In genomic region chr9:114216976-114217375, GRCh38 we compare ENCODE assay signal across 24 cellular contexts.
"Had no signal": no experiment of that assay in that cellular context is flagged by ENCODE, and none has a peak within 500 bp of the region (broad histone marks: within the 10 kb centered on the region; RNA-seq: fewer than 3 reads in every experiment).

No MANE protein-coding gene starts in this region.

- H2AFZ ChIP-seq: hepatocyte had no signal

- H3K27me3 Mint-ChIP-seq: memory B cell; naive thymus-derived CD8-positive, alpha-beta T cell; stimulated activated naive CD8-positive, alpha-beta T cell treated with anti-CD3 and anti-CD28 coated beads, Interleukin-15, amount 100 ng/mL, for 72 hours had no signal

- H3K4me3 ChIP-seq: dorsolateral prefrontal cortex, esophagus muscularis mucosa, gastroesophageal sphincter, heart left ventricle, hepatocyte, lung, pancreas, right lobe of liver, smooth muscle cell, suprapubic skin had no signal

- DNase-seq: dorsolateral prefrontal cortex; effector CD4-positive, alpha-beta T cell; foreskin keratinocyte; heart left ventricle; kidney; midbrain; naive thymus-derived CD8-positive, alpha-beta T cell; occipital lobe; pancreas; right lobe of liver; stimulated activated CD4-positive, alpha-beta T cell treated with anti-CD3 and anti-CD28 coated beads, Interleukin-12 subunit alpha, Interleukin-12 subunit beta, amount 100 ng/mL, for 4 hours; stimulated activated CD4-positive, alpha-beta T cell treated with anti-CD3 and anti-CD28 coated beads, Interleukin-1b, Interleukin-23, amount 100 ng/mL, for 48 hours; stimulated activated CD4-positive, alpha-beta T cell treated with anti-CD3 and anti-CD28 coated beads, Interleukin-4, amount 100 ng/mL, for 1 hour; stimulated activated CD8-positive, alpha-beta memory T cell treated with anti-CD3 and anti-CD28 coated beads, Interleukin-4, amount 100 ng/mL, for 48 hours; stimulated activated naive CD4-positive, alpha-beta T cell; stimulated activated naive CD8-positive, alpha-beta T cell treated with anti-CD3 and anti-CD28 coated beads, Interleukin-15, amount 100 ng/mL, for 72 hours; trophoblast cell had no signal

- H3K9me3 Mint-ChIP-seq: memory B cell; naive thymus-derived CD8-positive, alpha-beta T cell; stimulated activated naive CD8-positive, alpha-beta T cell treated with anti-CD3 and anti-CD28 coated beads, Interleukin-15, amount 100 ng/mL, for 72 hours had no signal

- H3K4me3 Mint-ChIP-seq: memory B cell; naive thymus-derived CD8-positive, alpha-beta T cell; stimulated activated naive CD8-positive, alpha-beta T cell treated with anti-CD3 and anti-CD28 coated beads, Interleukin-15, amount 100 ng/mL, for 72 hours had no signal

- H3K4me2 ChIP-seq: hepatocyte, smooth muscle cell had no signal

- H3K27ac Mint-ChIP-seq: memory B cell had no signal

- H3K4me1 ChIP-seq: right lobe of liver had no signal

- H3K27me3 ChIP-seq: dorsolateral prefrontal cortex, esophagus muscularis mucosa, foreskin keratinocyte, gastroesophageal sphincter, heart left ventricle, hepatocyte, pancreas, right lobe of liver, suprapubic skin had no signal

- ATAC-seq: foreskin keratinocyte; gastroesophageal sphincter; naive thymus-derived CD8-positive, alpha-beta T cell had no signal

- H3K79me2 ChIP-seq: hepatocyte had no signal

- H3K4me1 Mint-ChIP-seq: memory B cell; naive thymus-derived CD8-positive, alpha-beta T cell; stimulated activated naive CD8-positive, alpha-beta T cell treated with anti-CD3 and anti-CD28 coated beads, Interleukin-15, amount 100 ng/mL, for 72 hours had no signal

- H3K36me3 Mint-ChIP-seq: memory B cell; naive thymus-derived CD8-positive, alpha-beta T cell had no signal

- H3K9me3 ChIP-seq: esophagus muscularis mucosa, gastroesophageal sphincter, heart left ventricle, pancreas, right lobe of liver, suprapubic skin had no signal

- H3K27ac ChIP-seq: dorsolateral prefrontal cortex, esophagus muscularis mucosa, foreskin keratinocyte, gastroesophageal sphincter, heart left ventricle, hepatocyte, pancreas, right lobe of liver, suprapubic skin had no signal

- H3K36me3 ChIP-seq: gastroesophageal sphincter, right lobe of liver, suprapubic skin had no signal
